ENCODE assay signal across 25 cellular contexts in the genomic region with DNA sequence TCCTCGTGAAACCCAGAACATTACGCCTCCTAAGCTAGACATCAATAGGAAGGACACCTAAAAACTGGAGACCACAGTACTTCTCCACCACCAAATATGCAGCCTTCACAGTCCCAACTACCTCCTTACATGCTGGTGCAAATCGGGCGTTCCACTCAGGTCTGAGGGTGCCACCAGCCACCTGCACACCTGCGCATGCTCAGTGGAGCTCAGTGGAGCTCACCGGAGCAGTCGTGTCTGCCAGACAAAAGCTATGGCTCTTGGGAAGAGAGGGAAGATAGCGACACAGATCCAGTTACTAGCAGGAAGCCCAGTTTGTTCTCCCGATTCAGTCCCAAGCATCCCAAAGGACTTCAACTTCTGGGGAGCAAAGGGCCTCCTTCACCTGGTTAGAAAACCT.
"Had no signal": no experiment of that assay in that cellular context is flagged by ENCODE, and none has a peak within 500 bp of the region (broad histone marks: within the 10 kb centered on the region; RNA-seq: fewer than 3 reads in every experiment).

No MANE protein-coding gene starts in this region.

- H3K36me3 Mint-ChIP-seq: activated CD8-positive, alpha-beta memory T cell treated with anti-CD3 and anti-CD28 coated beads, Interleukin-2, amount 10 ng/mL, durations not matched to agents 7 days and 5 days; activated naive CD8-positive, alpha-beta T cell had no signal

- H3K4me3 Mint-ChIP-seq: activated B cell treated with CpG ODN at 0.5 μM for 24 hours; activated CD4-positive, alpha-beta T cell treated with anti-CD3 and anti-CD28 coated beads, Interleukin-2, amount 10 ng/mL, durations not matched to agents 24 days and 14 days; activated CD8-positive, alpha-beta memory T cell treated with anti-CD3 and anti-CD28 coated beads, Interleukin-2, amount 10 ng/mL, durations not matched to agents 7 days and 5 days; activated naive CD4-positive, alpha-beta T cell treated with anti-CD3 and anti-CD28 coated beads for 36 hours; activated naive CD8-positive, alpha-beta T cell; activated T-cell treated with anti-CD3 and anti-CD28 coated beads, Interleukin-2, amount 50 U/mL, for 24 hours; T-helper 17 cell had no signal

- H3K4me1 ChIP-seq: colonic mucosa had no signal

- ATAC-seq: activated CD8-positive, alpha-beta memory T cell treated with anti-CD3 and anti-CD28 coated beads, Interleukin-2, amount 10 ng/mL, durations not matched to agents 7 days and 5 days; T-helper 17 cell had no signal

- H3K4me1 Mint-ChIP-seq: activated B cell treated with CpG ODN at 0.5 μM for 24 hours had no signal

- H3K27me3 ChIP-seq: brain microvascular endothelial cell, colonic mucosa had no signal

- H3K27me3 Mint-ChIP-seq: activated B cell treated with CpG ODN at 0.5 μM for 24 hours had no signal

- H3K4me3 ChIP-seq: colonic mucosa had no signal

- H3K9me3 ChIP-seq: colonic mucosa had no signal

- H3K9me3 Mint-ChIP-seq: activated CD4-positive, alpha-beta T cell treated with anti-CD3 and anti-CD28 coated beads, Interleukin-2, amount 10 ng/mL, durations not matched to agents 24 days and 14 days; activated naive CD4-positive, alpha-beta T cell treated with anti-CD3 and anti-CD28 coated beads for 36 hours; activated T-cell treated with anti-CD3 and anti-CD28 coated beads, Interleukin-2, amount 50 U/mL, for 24 hours had no signal

- H3K27ac ChIP-seq: colonic mucosa had no signal

- DNase-seq: activated B cell treated with CpG ODN at 0.5 μM for 24 hours; activated CD4-positive, alpha-beta T cell treated with anti-CD3 and anti-CD28 coated beads for 1 hour; activated CD4-positive, alpha-beta T cell treated with anti-CD3 and anti-CD28 coated beads, Interleukin-2, amount 10 ng/mL, durations not matched to agents 24 days and 14 days; activated CD4-positive, alpha-beta T cell treated with anti-CD3 and anti-CD28 coated beads, Interleukin-2, amount 50 U/mL, for 48 hours; activated CD8-positive, alpha-beta memory T cell treated with anti-CD3 and anti-CD28 coated beads, Interleukin-2, amount 10 ng/mL, durations not matched to agents 7 days and 5 days; activated effector memory CD4-positive, alpha-beta T cell treated with anti-CD3 and anti-CD28 coated beads, Interleukin-2, amount 50 U/mL, for 16 hours; activated naive CD4-positive, alpha-beta T cell treated with anti-CD3 and anti-CD28 coated beads for 36 hours; activated T-cell treated with anti-CD3 and anti-CD28 coated beads, Interleukin-2, amount 50 U/mL, for 24 hours; amygdala; brain microvascular endothelial cell; caudate nucleus; colonic mucosa; Karpas-422; MM.1S; NCI-H1105; NCI-H1436 treated with DMSO at 0.1 percent for 48 hours; NCI-H187; NCI-H2081 treated with DMSO at 0.1 percent for 48 hours; NCI-H510A treated with DMSO at 0.1 percent for 48 hours; NCI-H69; Right ventricle myocardium superior; RPMI8226; T-helper 17 cell; T-helper 9 cell had no signal

- H3K27ac Mint-ChIP-seq: activated B cell treated with CpG ODN at 0.5 μM for 24 hours; activated CD4-positive, alpha-beta T cell treated with anti-CD3 and anti-CD28 coated beads, Interleukin-2, amount 10 ng/mL, durations not matched to agents 24 days and 14 days; activated CD8-positive, alpha-beta memory T cell treated with anti-CD3 and anti-CD28 coated beads, Interleukin-2, amount 10 ng/mL, durations not matched to agents 7 days and 5 days; activated naive CD4-positive, alpha-beta T cell treated with anti-CD3 and anti-CD28 coated beads for 36 hours; activated naive CD8-positive, alpha-beta T cell; activated T-cell treated with anti-CD3 and anti-CD28 coated beads, Interleukin-2, amount 50 U/mL, for 24 hours; T-helper 17 cell had no signal

- H3K36me3 ChIP-seq: brain microvascular endothelial cell, colonic mucosa had no signal
